ENCODE assay signal across 8 cellular contexts in the genomic region with DNA sequence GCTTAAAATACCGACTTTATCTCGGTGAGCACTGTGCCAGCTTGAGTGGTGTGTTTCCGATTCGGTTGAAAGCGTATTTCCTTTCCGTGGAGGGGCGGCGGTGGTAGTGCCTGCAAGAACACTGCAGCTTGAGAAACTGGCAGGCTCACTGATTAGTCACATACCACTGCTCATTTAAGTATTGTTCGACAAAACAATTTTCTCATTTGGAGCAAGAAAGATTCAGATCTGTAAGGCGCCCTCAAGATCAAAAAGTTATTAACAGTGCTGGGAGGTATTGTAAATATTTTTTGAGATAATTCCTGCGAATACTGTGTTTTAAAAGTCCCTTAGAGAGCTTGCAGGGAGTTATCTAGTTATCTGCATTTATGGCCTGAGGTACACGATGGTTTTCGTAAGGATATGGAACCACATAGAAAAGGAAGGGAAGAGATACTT.
DNase-seq lines count a peak whose midpoint lies in the region; ATAC-seq lines count a peak whose summit lies in the region.

No MANE protein-coding gene starts in this region.

- ATAC-seq in memory B cell (ENCODE audit: low read depth): no peak

- H3K27ac ChIP-seq in effector memory CD4-positive, alpha-beta T cell (ENCODE audit: insufficient read depth, low read length, poor library complexity, severe bottlenecking): peak overlapping the region; percentile 89

- no peaks in the 10 kb centered on the region for H3K9me3 ChIP-seq in effector memory CD4-positive, alpha-beta T cell (ENCODE audit: control insufficient read depth, low read length)

- DNase-seq in NCI-H2171 treated with DMSO at 0.1 percent for 48 hours (lab: John Stamatoyannopoulos, UW): peak; percentile 51
- no peak for DNase-seq in NCI-H2171 (lab: John Stamatoyannopoulos, UW)
- peak; percentile 67 for DNase-seq in NCI-H82 (lab: John Stamatoyannopoulos, UW)
- peak; percentile 50 to 62 for DNase-seq in activated CD8-positive, alpha-beta memory T cell treated with anti-CD3 and anti-CD28 coated beads for 1 hour (ENCODE audit: extremely low read depth in 1 of 2, low read depth in 1 of 2)
- peak; percentile 29 to 56 (median 39) for DNase-seq in effector memory CD4-positive, alpha-beta T cell
- peak in 1 of 2 donors; percentile 18 for DNase-seq in memory B cell (ENCODE audit: low spot score in 2 of 2)
- peak; percentile 58 to 77 (median 62) for DNase-seq in stimulated activated CD4-positive, alpha-beta T cell treated with anti-CD3 and anti-CD28 coated beads, TNF-alpha, amount 100 ng/mL, for 24 hours (ENCODE audit: low read depth in 3 of 3)
- DNase-seq in NCI-H187 treated with DMSO at 0.1 percent for 48 hours (lab: John Stamatoyannopoulos, UW): no peak

- H3K36me3 Mint-ChIP-seq in memory B cell: no peaks in the 10 kb centered on the region

- peak overlapping the region; percentile 90 for H3K4me3 Mint-ChIP-seq in memory B cell

- peaks cover 10% of the 10 kb centered on the region for H3K27me3 Mint-ChIP-seq in memory B cell

- H3K4me1 Mint-ChIP-seq in memory B cell: peaks cover 26% of the 10 kb centered on the region

- no peaks in the 10 kb centered on the region for H3K9me3 Mint-ChIP-seq in memory B cell

- H3K27ac Mint-ChIP-seq in memory B cell: peak overlapping the region; percentile 69

- H3K27me3 ChIP-seq in effector memory CD4-positive, alpha-beta T cell (replicated peaks; ENCODE audit: control insufficient read depth, insufficient read depth, low read length, poor library complexity, severe bottlenecking): no peaks in the 10 kb centered on the region

- no peaks in the 10 kb centered on the region for H3K36me3 ChIP-seq in effector memory CD4-positive, alpha-beta T cell (ENCODE audit: control insufficient read depth, insufficient read depth, low read length)

- peak overlapping the region; percentile 75 for H3K4me3 ChIP-seq in effector memory CD4-positive, alpha-beta T cell (ENCODE audit: insufficient read depth, low read depth, low read length, poor library complexity, severe bottlenecking)

- H3K4me1 ChIP-seq in effector memory CD4-positive, alpha-beta T cell (ENCODE audit: control insufficient read depth, insufficient read depth, low read length, poor library complexity, severe bottlenecking): peaks cover 11% of the 10 kb centered on the region

Comparison
In these comparisons a context has a peak if more than half of its experiments do, and no peak if none do; other contexts are left out.
1. DNase-seq: peak in NCI-H2171 treated with DMSO at 0.1 percent for 48 hours (single experiment), NCI-H82 (single experiment), activated CD8-positive, alpha-beta memory T cell treated with anti-CD3 and anti-CD28 coated beads for 1 hour (2 of 2), effector memory CD4-positive, alpha-beta T cell (3 of 3) and stimulated activated CD4-positive, alpha-beta T cell treated with anti-CD3 and anti-CD28 coated beads, TNF-alpha, amount 100 ng/mL, for 24 hours (3 of 3); none in NCI-H2171 (single experiment) and NCI-H187 treated with DMSO at 0.1 percent for 48 hours (single experiment).